ENCODE assay signal across 8 cellular contexts in genomic region chr2:96760036-96760985, GRCh38. TPM values are rescaled to one million over a fixed set of nuclear protein-coding genes. Genes with fewer than 3 reads are reported as not detected.
DNase-seq lines count a peak whose midpoint lies in the region; ATAC-seq and TF ChIP-seq lines count a peak whose summit lies in the region.

CNNM4 (plus strand) TSS chr2:96760902; CDS start chr2:96761000, 98 bp downstream.

- H3K4me3 ChIP-seq in CD4-positive, CD25-positive, alpha-beta regulatory T cell (ENCODE audit: low read depth, low read length), result peak within 1 kb of the TSS; percentile 87
- H3K4me3 ChIP-seq in duodenal mucosa (ENCODE audit: low read depth in 1 of 2, low read length in 2 of 2) (peak within 1 kb of the TSS; percentile 81 to 99), lower lobe of right lung (peak within 1 kb of the TSS; percentile 83)

- intact Hi-C loops in activated CD4-positive, alpha-beta memory T cell treated with anti-CD3 and anti-CD28 coated beads for 36 hours (cut with micrococcal nuclease), result loop anchor here (1.0 to 5.0 kb wide), 4 partner anchors 20 to 203 kb away; partner anchors contain the start of genes CNNM3 and LMAN2L
- intact Hi-C loops in lower lobe of right lung (cut with DNase I), result no loop called here

- H3K9me3 ChIP-seq in CD4-positive, CD25-positive, alpha-beta regulatory T cell (ENCODE audit: control insufficient read depth in 2 of 2, low read length in 2 of 2), result no peaks in the 10 kb centered on the region
- H3K9me3 ChIP-seq in duodenal mucosa (ENCODE audit: control insufficient read depth in 1 of 2, low read length in 2 of 2), result no peaks in the 10 kb centered on the region
- H3K9me3 ChIP-seq in lower lobe of right lung, result no peaks in the 10 kb centered on the region

- no peak for TF ChIP-seq CTCF in lower lobe of right lung (IDR thresholded peaks at IDR 0.05)

- H3K9me3 Mint-ChIP-seq in CD4-positive, CD25-positive, alpha-beta regulatory T cell, result no peaks in the 10 kb centered on the region
- no peaks in the 10 kb centered on the region for H3K9me3 Mint-ChIP-seq in activated CD4-positive, alpha-beta memory T cell treated with anti-CD3 and anti-CD28 coated beads for 36 hours

- H3K27me3 Mint-ChIP-seq in CD4-positive, CD25-positive, alpha-beta regulatory T cell, result peaks cover 4% of the 10 kb centered on the region
- H3K27me3 Mint-ChIP-seq in activated CD4-positive, alpha-beta memory T cell treated with anti-CD3 and anti-CD28 coated beads for 36 hours, result no peaks in the 10 kb centered on the region

- H3K27ac Mint-ChIP-seq in CD4-positive, CD25-positive, alpha-beta regulatory T cell, result peak within 1 kb of the TSS; percentile 91 to 97 (median 92)
- H3K27ac Mint-ChIP-seq in activated CD4-positive, alpha-beta memory T cell treated with anti-CD3 and anti-CD28 coated beads for 36 hours, result peak within 1 kb of the TSS; percentile 78

- CTCF ChIA-PET in activated CD4-positive, alpha-beta memory T cell treated with anti-CD3 and anti-CD28 coated beads for 36 hours (lab: Charles Lee), result interaction anchor here (0.6 to 4.4 kb wide), 16 partner anchors 9 to 402 kb away, joined by 3 to 28 read pairs (median 6); partner anchors contain the start of genes CNNM3, KANSL3 and LMAN2L

- peaks cover 47% of the 10 kb centered on the region for H3K4me1 ChIP-seq in CD4-positive, CD25-positive, alpha-beta regulatory T cell (ENCODE audit: control insufficient read depth, insufficient read depth, low read length, poor library complexity, severe bottlenecking)
- H3K4me1 ChIP-seq in duodenal mucosa (ENCODE audit: control insufficient read depth in 1 of 2, insufficient read depth in 2 of 2, low read length in 2 of 2) (peaks cover 52 to 54% of the 10 kb centered on the region in 2 donors), lower lobe of right lung (peaks cover 47% of the 10 kb centered on the region)

- H3K36me3 Mint-ChIP-seq in CD4-positive, CD25-positive, alpha-beta regulatory T cell, result peaks cover 3% of the 10 kb centered on the region
- H3K36me3 Mint-ChIP-seq in activated CD4-positive, alpha-beta memory T cell treated with anti-CD3 and anti-CD28 coated beads for 36 hours, result no peaks in the 10 kb centered on the region

- peak within 1 kb of the TSS; percentile 88 to 95 (median 92) for H3K4me3 Mint-ChIP-seq in CD4-positive, CD25-positive, alpha-beta regulatory T cell
- H3K4me3 Mint-ChIP-seq in activated CD4-positive, alpha-beta memory T cell treated with anti-CD3 and anti-CD28 coated beads for 36 hours, result peak within 1 kb of the TSS; percentile 79

- peak; percentile 94 to 95 for ATAC-seq in CD4-positive, CD25-positive, alpha-beta regulatory T cell (ENCODE audit: low read depth in 2 of 2)
- ATAC-seq in GM19452 (IDR thresholded peaks at IDR 0.05; ENCODE audit: unreplicated experiment) (peak; percentile 86), HG03575 (IDR thresholded peaks at IDR 0.05; ENCODE audit: extremely low read depth, insufficient number of reproducible peaks, low FRiP score, unreplicated experiment) (peak; percentile 36), lower lobe of right lung (peak; percentile 95 to 96)

- no peaks in the 10 kb centered on the region for H3K36me3 ChIP-seq in CD4-positive, CD25-positive, alpha-beta regulatory T cell (ENCODE audit: control insufficient read depth, insufficient read depth, low read length)
- H3K36me3 ChIP-seq in duodenal mucosa (ENCODE audit: control insufficient read depth in 1 of 2, insufficient read depth in 2 of 2, low read length in 2 of 2) (no peaks in the 10 kb centered on the region), lower lobe of right lung (no peaks in the 10 kb centered on the region)

- H3K4me1 Mint-ChIP-seq in CD4-positive, CD25-positive, alpha-beta regulatory T cell, result peaks cover 0 to 53% (median 38%) of the 10 kb centered on the region in 4 donors
- H3K4me1 Mint-ChIP-seq in activated CD4-positive, alpha-beta memory T cell treated with anti-CD3 and anti-CD28 coated beads for 36 hours (ENCODE audit: low read depth), result peaks cover 54% of the 10 kb centered on the region

- H3K9ac ChIP-seq in duodenal mucosa (ENCODE audit: low read depth in 1 of 2, low read length in 2 of 2), result peak within 1 kb of the TSS; percentile 74 to 89

- POLR2A ChIA-PET in activated CD4-positive, alpha-beta memory T cell treated with anti-CD3 and anti-CD28 coated beads for 36 hours (lab: Charles Lee), result interaction anchor here (0.9 to 1.8 kb wide), 4 partner anchors 13 to 122 kb away, joined by 4 to 5 read pairs (median 4); partner anchors contain the start of genes CNNM3 and KANSL3

- peak within 1 kb of the TSS; percentile 75 for H3K27ac ChIP-seq in CD4-positive, CD25-positive, alpha-beta regulatory T cell (ENCODE audit: insufficient read depth, low read length, poor library complexity, severe bottlenecking)
- peak within 1 kb of the TSS; percentile 80 for H3K27ac ChIP-seq in duodenal mucosa (ENCODE audit: low read depth, low read length)
- peak within 1 kb of the TSS; percentile 83 for H3K27ac ChIP-seq in lower lobe of right lung

- DNase-seq in CD4-positive, CD25-positive, alpha-beta regulatory T cell, result peak; percentile 85 to 93 (median 90)
- DNase-seq in NCI-H82 (lab: John Stamatoyannopoulos, UW) (peak; percentile 96), lower lobe of right lung (peak; percentile 98)
- DNase-seq in activated CD4-positive, alpha-beta memory T cell treated with anti-CD3 and anti-CD28 coated beads for 36 hours, result peak; percentile 95
- peak; percentile 78 to 85 (median 81) for DNase-seq in stimulated activated CD4-positive, alpha-beta T cell treated with anti-CD3 and anti-CD28 coated beads, TNF-alpha, amount 100 ng/mL, for 1 hour (ENCODE audit: low read depth in 3 of 3, low spot score in 1 of 3)

- H3K27me3 ChIP-seq in CD4-positive, CD25-positive, alpha-beta regulatory T cell (ENCODE audit: control insufficient read depth, insufficient read depth, low read length), result no peaks in the 10 kb centered on the region
- H3K27me3 ChIP-seq in duodenal mucosa (ENCODE audit: control insufficient read depth in 1 of 2, insufficient read depth in 2 of 2, low read length in 2 of 2) (no peaks in the 10 kb centered on the region), lower lobe of right lung (ENCODE audit: low read depth) (no peaks in the 10 kb centered on the region)

RNA-seq across cellular contexts. Expression of gene CNNM4, which starts in this region (rescaled TPM):
- 11.2 TPM for total RNA-seq in CD4-positive, CD25-positive, alpha-beta regulatory T cell
- 1 to 10 TPM in 3 of 4 donors, under 1 TPM in 1; 0.98 to 3.2 (median 2.6) TPM for polyA plus RNA-seq in CD4-positive, CD25-positive, alpha-beta regulatory T cell
- total RNA-seq in activated CD4-positive, alpha-beta memory T cell treated with anti-CD3 and anti-CD28 coated beads for 36 hours, result 1 to 10 TPM; 7.5 to 8.2 TPM
- 15.7 TPM for total RNA-seq in lower lobe of right lung

Comparison
In these comparisons a context has a peak if more than half of its experiments do, and no peak if none do; other contexts are left out.
1. Peak in every context shown above with its lines: DNase-seq, ATAC-seq, H3K4me3 ChIP-seq and H3K27ac ChIP-seq.
2. ATAC-seq: peak in every context shown above with its lines; median percentile 96 in lower lobe of right lung; 94 in CD4-positive, CD25-positive, alpha-beta regulatory T cell; 86 in GM19452; 36 in HG03575.